Comparison of ENCODE assay signal across 1 cellular context in genomic region chr7:112646787-112647186, GRCh38.
TF ChIP-seq lines count a peak whose summit lies in the region.

No MANE protein-coding gene starts in this region.

TF ChIP-seq in GM23338, 12 proteins besides CTCF, POLR2A, EP300 and RAD21 (continued from another document):
- no peak for TF ChIP-seq ZNF462 (CRISPR knock-in tag; IDR thresholded peaks at IDR 0.05)
